In genomic region chr3:14550651-14551611, GRCh38 we compare ENCODE assay signal across 1 cellular context.
TF ChIP-seq lines count a peak whose summit lies in the region.

No MANE protein-coding gene starts in this region.

TF ChIP-seq in SK-N-SH, 30 proteins besides CTCF, POLR2A, EP300 and RAD21 (continued from another document):
- TF ChIP-seq, protein P1, sequence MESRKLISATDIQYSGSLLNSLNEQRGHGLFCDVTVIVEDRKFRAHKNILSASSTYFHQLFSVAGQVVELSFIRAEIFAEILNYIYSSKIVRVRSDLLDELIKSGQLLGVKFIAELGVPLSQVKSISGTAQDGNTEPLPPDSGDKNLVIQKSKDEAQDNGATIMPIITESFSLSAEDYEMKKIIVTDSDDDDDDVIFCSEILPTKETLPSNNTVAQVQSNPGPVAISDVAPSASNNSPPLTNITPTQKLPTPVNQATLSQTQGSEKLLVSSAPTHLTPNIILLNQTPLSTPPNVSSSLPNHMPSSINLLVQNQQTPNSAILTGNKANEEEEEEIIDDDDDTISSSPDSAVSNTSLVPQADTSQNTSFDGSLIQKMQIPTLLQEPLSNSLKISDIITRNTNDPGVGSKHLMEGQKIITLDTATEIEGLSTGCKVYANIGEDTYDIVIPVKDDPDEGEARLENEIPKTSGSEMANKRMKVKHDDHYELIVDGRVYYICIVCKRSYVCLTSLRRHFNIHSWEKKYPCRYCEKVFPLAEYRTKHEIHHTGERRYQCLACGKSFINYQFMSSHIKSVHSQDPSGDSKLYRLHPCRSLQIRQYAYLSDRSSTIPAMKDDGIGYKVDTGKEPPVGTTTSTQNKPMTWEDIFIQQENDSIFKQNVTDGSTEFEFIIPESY (IDR thresholded peaks at IDR 0.05; ENCODE audit: borderline replicate concordance, low read depth), result no peak
- TF ChIP-seq, protein P2, sequence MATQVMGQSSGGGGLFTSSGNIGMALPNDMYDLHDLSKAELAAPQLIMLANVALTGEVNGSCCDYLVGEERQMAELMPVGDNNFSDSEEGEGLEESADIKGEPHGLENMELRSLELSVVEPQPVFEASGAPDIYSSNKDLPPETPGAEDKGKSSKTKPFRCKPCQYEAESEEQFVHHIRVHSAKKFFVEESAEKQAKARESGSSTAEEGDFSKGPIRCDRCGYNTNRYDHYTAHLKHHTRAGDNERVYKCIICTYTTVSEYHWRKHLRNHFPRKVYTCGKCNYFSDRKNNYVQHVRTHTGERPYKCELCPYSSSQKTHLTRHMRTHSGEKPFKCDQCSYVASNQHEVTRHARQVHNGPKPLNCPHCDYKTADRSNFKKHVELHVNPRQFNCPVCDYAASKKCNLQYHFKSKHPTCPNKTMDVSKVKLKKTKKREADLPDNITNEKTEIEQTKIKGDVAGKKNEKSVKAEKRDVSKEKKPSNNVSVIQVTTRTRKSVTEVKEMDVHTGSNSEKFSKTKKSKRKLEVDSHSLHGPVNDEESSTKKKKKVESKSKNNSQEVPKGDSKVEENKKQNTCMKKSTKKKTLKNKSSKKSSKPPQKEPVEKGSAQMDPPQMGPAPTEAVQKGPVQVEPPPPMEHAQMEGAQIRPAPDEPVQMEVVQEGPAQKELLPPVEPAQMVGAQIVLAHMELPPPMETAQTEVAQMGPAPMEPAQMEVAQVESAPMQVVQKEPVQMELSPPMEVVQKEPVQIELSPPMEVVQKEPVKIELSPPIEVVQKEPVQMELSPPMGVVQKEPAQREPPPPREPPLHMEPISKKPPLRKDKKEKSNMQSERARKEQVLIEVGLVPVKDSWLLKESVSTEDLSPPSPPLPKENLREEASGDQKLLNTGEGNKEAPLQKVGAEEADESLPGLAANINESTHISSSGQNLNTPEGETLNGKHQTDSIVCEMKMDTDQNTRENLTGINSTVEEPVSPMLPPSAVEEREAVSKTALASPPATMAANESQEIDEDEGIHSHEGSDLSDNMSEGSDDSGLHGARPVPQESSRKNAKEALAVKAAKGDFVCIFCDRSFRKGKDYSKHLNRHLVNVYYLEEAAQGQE (IDR thresholded peaks at IDR 0.05; ENCODE audit: low read depth, low read length), result no peak
- no peak for TF ChIP-seq FOXJ3 (CRISPR knock-in tag; IDR thresholded peaks at IDR 0.05)
